ENCODE assay signal across 35 cellular contexts in the genomic region with DNA sequence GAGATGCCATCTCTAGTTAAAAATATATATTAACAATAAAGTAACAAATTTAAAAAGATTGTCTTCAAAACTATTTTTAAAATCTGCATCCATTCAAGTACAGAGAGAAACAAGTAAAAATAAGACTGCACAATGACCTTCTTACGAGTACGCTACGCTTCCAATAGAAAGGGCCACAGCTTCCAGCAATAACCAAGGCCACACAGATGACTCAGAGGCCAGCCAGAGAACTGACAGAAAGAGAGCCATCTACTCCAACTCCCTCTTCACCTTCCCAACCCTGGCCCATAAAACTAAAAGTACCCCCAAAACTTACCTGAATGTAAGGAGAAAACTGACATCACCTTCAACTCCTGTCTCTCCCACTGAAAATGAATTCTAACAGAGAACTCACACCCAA. TPM values are rescaled to one million over a fixed set of nuclear protein-coding genes. Genes with fewer than 3 reads are reported as not detected.
"Had no signal": no experiment of that assay in that cellular context is flagged by ENCODE, and none has a peak within 500 bp of the region (broad histone marks: within the 10 kb centered on the region; RNA-seq: fewer than 3 reads in every experiment).

No MANE protein-coding gene starts in this region.

- ATAC-seq: activated CD4-positive, alpha-beta T cell treated with anti-CD3 and anti-CD28 coated beads for 36 hours; activated CD8-positive, alpha-beta memory T cell treated with anti-CD3 and anti-CD28 coated beads, Interleukin-2, amount 10 ng/mL, durations not matched to agents 7 days and 5 days; activated CD8-positive, alpha-beta T cell treated with anti-CD3 and anti-CD28 coated beads, Interleukin-2, amount 10 ng/mL, durations not matched to agents 7 days and 5 days; activated naive CD8-positive, alpha-beta T cell treated with anti-CD3 and anti-CD28 coated beads, Interleukin-2, amount 50 U/mL, for 24 hours; foreskin keratinocyte; gastrocnemius medialis; heart left ventricle; T-helper 17 cell had no signal

- H3K36me3 ChIP-seq: ascending aorta, breast epithelium, colonic mucosa, gastrocnemius medialis, WERI-Rb-1 had no signal

- H3K36me3 Mint-ChIP-seq: activated CD4-positive, alpha-beta memory T cell treated with anti-CD3 and anti-CD28 coated beads for 36 hours; activated CD8-positive, alpha-beta memory T cell treated with anti-CD3 and anti-CD28 coated beads, Interleukin-2, amount 10 ng/mL, durations not matched to agents 7 days and 5 days had no signal

- H3K27me3 ChIP-seq: ascending aorta, breast epithelium, cardiac muscle cell, colonic mucosa, dorsolateral prefrontal cortex, gastrocnemius medialis, heart left ventricle had no signal

- H3K27me3 Mint-ChIP-seq: activated naive CD4-positive, alpha-beta T cell treated with anti-CD3 and anti-CD28 coated beads, Interleukin-2, amount 50 U/mL, for 24 hours; T-helper 17 cell had no signal

- H3K9me3 Mint-ChIP-seq: activated CD4-positive, alpha-beta memory T cell treated with anti-CD3 and anti-CD28 coated beads for 36 hours; activated CD4-positive, alpha-beta T cell treated with anti-CD3 and anti-CD28 coated beads, Interleukin-2, amount 10 ng/mL, durations not matched to agents 24 days and 14 days; activated naive CD4-positive, alpha-beta T cell treated with anti-CD3 and anti-CD28 coated beads for 36 hours; activated naive CD4-positive, alpha-beta T cell treated with anti-CD3 and anti-CD28 coated beads, Interleukin-2, amount 50 U/mL, for 24 hours; activated naive CD8-positive, alpha-beta T cell treated with anti-CD3 and anti-CD28 coated beads for 36 hours; activated naive CD8-positive, alpha-beta T cell treated with anti-CD3 and anti-CD28 coated beads, Interleukin-2, amount 50 U/mL, for 24 hours; activated T-helper 1 cell treated with anti-CD3 and anti-CD28 coated beads, Interleukin-12 subunit alpha, Interleukin-12 subunit beta, Interleukin-2, Interleukin-4 antibody, amounts not matched to agents 30 ng/mL and 10 ng/mL and 1 ng/mL, durations not matched to agents 14 hours and 24 hours and 36 hours; activated T-helper 2 cell treated with anti-CD3 and anti-CD28 coated beads, Interferon-gamma antibody, Interleukin-2, Interleukin-4, amounts not matched to agents 10 μg/mL and 5 μg/mL and 100 μg/mL, durations not matched to agents 14 hours and 24 hours and 36 hours; brain; endodermal cell; T-helper 2 cell treated with Interferon-gamma antibody and Interleukin-4, amounts not matched to agents 5 μg/mL and 100 μg/mL, for 36 hours had no signal

- H3K4me1 Mint-ChIP-seq: endodermal cell had no signal

- H3K4me1 ChIP-seq: ascending aorta, breast epithelium, colonic mucosa, foreskin keratinocyte, gastrocnemius medialis had no signal

- H3K9me3 ChIP-seq: ascending aorta, breast epithelium, colonic mucosa, esophagus muscularis mucosa, gastrocnemius medialis, heart left ventricle had no signal

- H3K27ac Mint-ChIP-seq: activated CD4-positive, alpha-beta memory T cell treated with anti-CD3 and anti-CD28 coated beads for 36 hours; activated CD4-positive, alpha-beta T cell treated with anti-CD3 and anti-CD28 coated beads for 36 hours; activated CD4-positive, alpha-beta T cell treated with anti-CD3 and anti-CD28 coated beads, Interleukin-2, amount 10 ng/mL, durations not matched to agents 24 days and 14 days; activated CD8-positive, alpha-beta memory T cell treated with anti-CD3 and anti-CD28 coated beads, Interleukin-2, amount 10 ng/mL, durations not matched to agents 7 days and 5 days; activated naive CD4-positive, alpha-beta T cell treated with anti-CD3 and anti-CD28 coated beads for 36 hours; activated naive CD4-positive, alpha-beta T cell treated with anti-CD3 and anti-CD28 coated beads, Interleukin-2, amount 50 U/mL, for 24 hours; activated naive CD8-positive, alpha-beta T cell treated with anti-CD3 and anti-CD28 coated beads for 36 hours; activated naive CD8-positive, alpha-beta T cell treated with anti-CD3 and anti-CD28 coated beads, Interleukin-2, amount 50 U/mL, for 24 hours; activated T-helper 1 cell treated with anti-CD3 and anti-CD28 coated beads, Interleukin-12 subunit alpha, Interleukin-12 subunit beta, Interleukin-2, Interleukin-4 antibody, amounts not matched to agents 30 ng/mL and 10 ng/mL and 1 ng/mL, durations not matched to agents 14 hours and 24 hours and 36 hours; activated T-helper 2 cell treated with anti-CD3 and anti-CD28 coated beads, Interferon-gamma antibody, Interleukin-2, Interleukin-4, amounts not matched to agents 10 μg/mL and 5 μg/mL and 100 μg/mL, durations not matched to agents 14 hours and 24 hours and 36 hours; brain; T-helper 17 cell; T-helper 2 cell treated with Interferon-gamma antibody and Interleukin-4, amounts not matched to agents 5 μg/mL and 100 μg/mL, for 36 hours had no signal

- H3K4me3 Mint-ChIP-seq: activated CD4-positive, alpha-beta memory T cell treated with anti-CD3 and anti-CD28 coated beads for 36 hours; activated CD4-positive, alpha-beta T cell treated with anti-CD3 and anti-CD28 coated beads for 36 hours; activated CD4-positive, alpha-beta T cell treated with anti-CD3 and anti-CD28 coated beads, Interleukin-2, amount 10 ng/mL, durations not matched to agents 24 days and 14 days; activated CD8-positive, alpha-beta memory T cell treated with anti-CD3 and anti-CD28 coated beads, Interleukin-2, amount 10 ng/mL, durations not matched to agents 7 days and 5 days; activated CD8-positive, alpha-beta T cell treated with anti-CD3 and anti-CD28 coated beads, Interleukin-2, amount 10 ng/mL, durations not matched to agents 7 days and 5 days; activated naive CD4-positive, alpha-beta T cell treated with anti-CD3 and anti-CD28 coated beads for 36 hours; activated naive CD4-positive, alpha-beta T cell treated with anti-CD3 and anti-CD28 coated beads, Interleukin-2, amount 50 U/mL, for 24 hours; activated naive CD8-positive, alpha-beta T cell treated with anti-CD3 and anti-CD28 coated beads for 36 hours; activated naive CD8-positive, alpha-beta T cell treated with anti-CD3 and anti-CD28 coated beads, Interleukin-2, amount 50 U/mL, for 24 hours; activated T-helper 1 cell treated with anti-CD3 and anti-CD28 coated beads, Interleukin-12 subunit alpha, Interleukin-12 subunit beta, Interleukin-2, Interleukin-4 antibody, amounts not matched to agents 30 ng/mL and 10 ng/mL and 1 ng/mL, durations not matched to agents 14 hours and 24 hours and 36 hours; brain; endodermal cell; T-helper 17 cell; T-helper 2 cell treated with Interferon-gamma antibody and Interleukin-4, amounts not matched to agents 5 μg/mL and 100 μg/mL, for 36 hours had no signal

- DNase-seq: activated CD4-positive, CD25-positive, alpha-beta regulatory T cell; activated CD4-positive, CD25-positive, alpha-beta regulatory T cell treated with anti-CD3 and anti-CD28 coated beads, Interleukin-2, amount 50 U/mL, for 72 hours; activated CD8-positive, alpha-beta memory T cell treated with anti-CD3 and anti-CD28 coated beads, Interleukin-2, amount 50 U/mL, for 4 hours; activated effector memory CD4-positive, alpha-beta T cell treated with anti-CD3 and anti-CD28 coated beads, Interleukin-2, amount 50 U/mL, for 16 hours; activated T-cell treated with anti-CD3 and anti-CD28 coated beads, Interleukin-2, amount 50 U/mL, for 1 hour; activated T-cell treated with anti-CD3 and anti-CD28 coated beads, Interleukin-2, amount 50 U/mL, for 48 hours; central memory CD4-positive, alpha-beta T cell; cerebellar nuclear complex; colonic mucosa; effector memory CD4-positive, alpha-beta T cell; foreskin keratinocyte; gastrocnemius medialis; heart left ventricle; T-helper 17 cell; T1000 had no signal

- H3K4me3 ChIP-seq: ascending aorta, breast epithelium, cardiac muscle cell, colonic mucosa, dorsolateral prefrontal cortex, esophagus muscularis mucosa, gastrocnemius medialis, heart left ventricle had no signal

- H3K27ac ChIP-seq: ascending aorta, breast epithelium, cardiac muscle cell, colonic mucosa, esophagus muscularis mucosa, foreskin keratinocyte, gastrocnemius medialis, heart left ventricle, WERI-Rb-1 had no signal

RNA-seq across cellular contexts. Expression of a gene that starts 28.5 kb away (rescaled TPM):
- total RNA-seq: ascending aorta had no signal
